Comparison of ENCODE assay signal across 16 cellular contexts in the genomic region with DNA sequence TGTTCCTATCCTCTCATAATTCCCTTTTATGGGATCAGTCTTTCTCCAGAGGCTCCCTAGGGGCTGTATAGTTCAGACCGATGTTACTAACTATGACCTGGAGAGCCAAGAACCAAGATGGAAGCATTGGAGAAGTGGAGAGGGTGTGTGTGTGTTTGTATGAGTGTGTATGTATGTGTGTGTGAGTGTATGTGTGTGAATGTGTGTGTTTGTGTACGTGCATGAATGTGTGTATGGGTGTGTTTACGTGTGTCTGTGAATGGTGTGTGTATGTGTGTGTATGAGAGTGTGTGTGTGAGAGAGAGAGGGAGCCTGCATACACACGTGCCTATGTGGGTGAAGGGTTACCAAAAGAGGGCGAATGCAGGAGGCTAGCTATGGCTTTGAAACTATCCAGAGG. TPM values are rescaled to one million over a fixed set of nuclear protein-coding genes. Genes with fewer than 3 reads are reported as not detected.
DNase-seq lines count a peak whose midpoint lies in the region; ATAC-seq, FAIRE-seq and TF ChIP-seq lines count a peak whose summit lies in the region.
"Had no signal": no experiment of that assay in that cellular context is flagged by ENCODE, and none has a peak within 500 bp of the region (broad histone marks: within the 10 kb centered on the region; RNA-seq: fewer than 3 reads in every experiment).

No MANE protein-coding gene starts in this region.

- POLR2A ChIA-PET in HepG2 (lab: Yijun Ruan, JAX) = no interaction called here

- ATAC-seq in HepG2 = no peak
- ATAC-seq in right lobe of liver = no peak
- ATAC-seq in HG02938 (IDR thresholded peaks at IDR 0.05; ENCODE audit: unreplicated experiment) = no peak

- in situ Hi-C loops in HepG2 (cut with HindIII; ENCODE audit: extremely low pct_ligation_motif_present, low pct_unique_long_range_greater_than_20kb) = no loop called here

- CTCF ChIA-PET in HepG2 (lab: Yijun Ruan, JAX; ENCODE audit: low intra/inter-chr PET ratio, low total read pairs) = no interaction called here

- H2AFZ ChIP-seq in HepG2 (ENCODE audit: low read length) = no peak overlapping the region
- H2AFZ ChIP-seq: GM23248 had no signal

- TF ChIP-seq EP300 in HepG2 (IDR thresholded peaks at IDR 0.05; ENCODE audit: low read depth in 2 of 2, low read length in 2 of 2) = no peak
- no peak for TF ChIP-seq EP300 in HepG2 (CRISPR knock-in tag; IDR thresholded peaks at IDR 0.05; ENCODE audit: borderline replicate concordance)

- intact Hi-C loops in HepG2 (cut with micrococcal nuclease; ENCODE audit: unreplicated experiment) = no loop called here
- intact Hi-C loops in right lobe of liver (cut with DNase I) = no loop called here

- no peaks in the 10 kb centered on the region for H4K20me1 ChIP-seq in HepG2 (ENCODE audit: insufficient read depth, low read length)
- H4K20me1 ChIP-seq: BLaER1 treated with 17β-estradiol and CSF1 and Interleukin-3, amounts not matched to agents 10 nM and 100 nM had no signal

- TF ChIP-seq RAD21 in HepG2 (CRISPR knock-in tag; IDR thresholded peaks at IDR 0.05) = no peak

- TF ChIP-seq CTCF in HepG2 (CRISPR knock-in tag; IDR thresholded peaks at IDR 0.05) = no peak
- TF ChIP-seq CTCF in right lobe of liver (IDR thresholded peaks at IDR 0.05) = no peak

- no peak overlapping the region for H3K9ac ChIP-seq in HepG2 (ENCODE audit: insufficient read depth, low read depth, low read length)
- H3K9ac ChIP-seq: BLaER1 treated with 17β-estradiol and CSF1 and Interleukin-3, amounts not matched to agents 10 nM and 100 nM; GM23248 had no signal

- peaks cover 81% of the 10 kb centered on the region for H3K4me1 ChIP-seq in HepG2 (ENCODE audit: insufficient read depth, low read length)
- no peaks in the 10 kb centered on the region for H3K4me1 ChIP-seq in right lobe of liver

- DNase-seq in HepG2 (ENCODE audit: low spot score) = no peak
- DNase-seq in right lobe of liver = no peak
- no peak for DNase-seq in substantia nigra (lab: John Stamatoyannopoulos, UW)
- DNase-seq in EL = no peak
- no peak for DNase-seq in effector CD4-positive, alpha-beta T cell
- DNase-seq: ACHN; CD4-positive, CD25-positive, alpha-beta regulatory T cell; DMS53; GM23248; H7; KG1 had no signal

- H3K4me3 ChIP-seq in HepG2 (replicated peaks in 1 of 3; ENCODE audit: insufficient read depth in 1 of 3, low read depth in 2 of 3, low read length in 3 of 3) (no peak overlapping the region), right lobe of liver (no peak overlapping the region)
- H3K4me3 ChIP-seq: BLaER1 treated with 17β-estradiol and CSF1 and Interleukin-3, amounts not matched to agents 10 nM and 100 nM; GM23248 had no signal

- BruUV-seq in HepG2 (replicated peaks; lab: Mats Ljungman, UMichigan) = no TSS peak

- no peak for TF ChIP-seq POLR2A in HepG2 (IDR thresholded peaks at IDR 0.05; ENCODE audit: insufficient read depth in 1 of 2, low read depth in 2 of 2, low read length in 2 of 2)
- no peak for TF ChIP-seq POLR2A in right lobe of liver (IDR thresholded peaks at IDR 0.05)

- FAIRE-seq in HepG2 (lab: Jason Lieb, UNC) = peak; percentile 37

- H3K79me2 ChIP-seq in HepG2 (ENCODE audit: insufficient read depth, low read length) = no peaks in the 10 kb centered on the region

- no peak overlapping the region for H3K4me2 ChIP-seq in HepG2 (ENCODE audit: low read depth, low read length)
- H3K4me2 ChIP-seq: BLaER1 treated with 17β-estradiol and CSF1 and Interleukin-3, amounts not matched to agents 10 nM and 100 nM had no signal

- H3K27me3 ChIP-seq in HepG2 (ENCODE audit: control insufficient read depth in 1 of 2, insufficient read depth in 2 of 2, low read length in 2 of 2) (no peaks in the 10 kb centered on the region), right lobe of liver (no peaks in the 10 kb centered on the region)
- H3K27me3 ChIP-seq: BLaER1 treated with 17β-estradiol and CSF1 and Interleukin-3, amounts not matched to agents 10 nM and 100 nM had no signal

- no peaks in the 10 kb centered on the region for H3K9me3 ChIP-seq in HepG2 (ENCODE audit: low read length)
- H3K9me3 ChIP-seq in right lobe of liver = no peaks in the 10 kb centered on the region
- H3K9me3 ChIP-seq: BLaER1 treated with 17β-estradiol and CSF1 and Interleukin-3, amounts not matched to agents 10 nM and 100 nM had no signal

- 96% methylated on average over 5 of the region's 5 CpGs for WGBS in HepG2 (ENCODE audit: low lambda C conversion rate)
- 76% methylated on average over 5 of the region's 5 CpGs for WGBS in right lobe of liver (ENCODE audit: insufficient coverage, low coverage, low lambda C conversion rate, missing lambda C conversion rate)

- H3K27ac ChIP-seq in HepG2 (ENCODE audit: extremely low read length, insufficient read depth, low read length) (no peak overlapping the region), right lobe of liver (no peak overlapping the region), cingulate gyrus (ENCODE audit: low read depth, low read length) (peak overlapping the region; percentile 87), substantia nigra (ENCODE audit: low read depth, low read length, poor library complexity, severe bottlenecking) (peak overlapping the region; percentile 99)
- H3K27ac ChIP-seq: BLaER1 treated with 17β-estradiol and CSF1 and Interleukin-3, amounts not matched to agents 10 nM and 100 nM; GM23248; HL-60 had no signal

- H3K36me3 ChIP-seq in HepG2 (replicated peaks in 1 of 2; ENCODE audit: control insufficient read depth in 1 of 2, insufficient read depth in 2 of 2, low read length in 2 of 2) (no peaks in the 10 kb centered on the region), right lobe of liver (no peaks in the 10 kb centered on the region)
- H3K36me3 ChIP-seq: BLaER1 treated with 17β-estradiol and CSF1 and Interleukin-3, amounts not matched to agents 10 nM and 100 nM had no signal

RNA-seq across cellular contexts. Expression of gene MYBPHL, which starts 4.9 kb away (rescaled TPM):
- total RNA-seq in HepG2 (2016; rRNA removed; fragmentation: Illumina TruSeq; extraction: Trizol) = 3.8 and 5.7 TPM in 2 replicates
- total RNA-seq in HepG2 (2016; cell fraction: cytosol; rRNA removed; fragmentation: Illumina TruSeq; extraction: Trizol; ENCODE audit: low read depth) = 3.1 and 3.6 TPM in 2 replicates
- total RNA-seq in HepG2 (2016; cell fraction: insoluble cytoplasmic fraction; rRNA removed; fragmentation: Illumina TruSeq; extraction: Trizol) = 2.8 and 5.0 TPM in 2 replicates
- total RNA-seq in HepG2 (2016; cell fraction: membrane; rRNA removed; fragmentation: Illumina TruSeq; extraction: Trizol) = 3.2 and 3.4 TPM in 2 replicates
- 2.4 and 2.6 TPM in 2 replicates for total RNA-seq in HepG2 (2016; cell fraction: nucleus; rRNA removed; fragmentation: Illumina TruSeq; extraction: Trizol)
- 3.7 and 6.1 TPM in 2 replicates for polyA plus RNA-seq in HepG2 (2011; rRNA removed)
- polyA plus RNA-seq in HepG2 (2011; cell fraction: cytosol; rRNA removed) = 4.3 and 4.4 TPM in 2 replicates
- 6.0 and 7.0 TPM in 2 replicates for polyA plus RNA-seq in HepG2 (2011; cell fraction: nucleus; rRNA removed)
- polyA plus RNA-seq in HepG2 (2012) = 2.5 and 2.7 TPM in 2 replicates
- polyA plus RNA-seq in HepG2 (2016; cell fraction: cytosol; fragmentation: Illumina TruSeq; extraction: Trizol; ENCODE audit: low read depth) = 2.2 TPM in 2 replicates
- polyA plus RNA-seq in HepG2 (2016; cell fraction: insoluble cytoplasmic fraction; fragmentation: Illumina TruSeq; extraction: Trizol; ENCODE audit: low read depth) = 4.9 and 5.8 TPM in 2 replicates
- polyA plus RNA-seq in HepG2 (2016; cell fraction: membrane; fragmentation: Illumina TruSeq; extraction: Trizol; ENCODE audit: low read depth) = 2.6 and 2.9 TPM in 2 replicates
- polyA plus RNA-seq in HepG2 (2016; cell fraction: nucleus; fragmentation: Illumina TruSeq; extraction: Trizol; ENCODE audit: insufficient read depth, low read depth) = 4.3 and 5.1 TPM in 2 replicates
- polyA minus RNA-seq in HepG2 (2011; rRNA and poly(A)+ RNA removed; ENCODE audit: low replicate concordance) = 0.30 and 3.0 TPM in 2 replicates
- polyA minus RNA-seq in HepG2 (2011; cell fraction: cytosol; rRNA and poly(A)+ RNA removed) = 1.1 and 1.3 TPM in 2 replicates
- polyA minus RNA-seq in HepG2 (2011; cell fraction: nucleus; rRNA and poly(A)+ RNA removed) = 2.3 and 2.9 TPM in 2 replicates
- not detected for total RNA-seq in right lobe of liver
- total RNA-seq: A172; CD4-positive, CD25-positive, alpha-beta regulatory T cell; GM23248; H7 had no signal
- polyA plus RNA-seq: CD4-positive, CD25-positive, alpha-beta regulatory T cell; GM23248 had no signal

RNA-seq across cellular contexts. Expression of gene PSRC1, which starts 18.9 kb away (rescaled TPM):
- 26.5 and 28.6 TPM in 2 replicates for total RNA-seq in HepG2 (2016; rRNA removed; fragmentation: Illumina TruSeq; extraction: Trizol)
- 15.7 and 18.2 TPM in 2 replicates for total RNA-seq in HepG2 (2016; cell fraction: cytosol; rRNA removed; fragmentation: Illumina TruSeq; extraction: Trizol; ENCODE audit: low read depth)
- 23.7 and 27.5 TPM in 2 replicates for total RNA-seq in HepG2 (2016; cell fraction: insoluble cytoplasmic fraction; rRNA removed; fragmentation: Illumina TruSeq; extraction: Trizol)
- 24.4 and 25.4 TPM in 2 replicates for total RNA-seq in HepG2 (2016; cell fraction: membrane; rRNA removed; fragmentation: Illumina TruSeq; extraction: Trizol)
- 23.6 and 27.9 TPM in 2 replicates for total RNA-seq in HepG2 (2016; cell fraction: nucleus; rRNA removed; fragmentation: Illumina TruSeq; extraction: Trizol)
- 23.9 and 30.3 TPM in 2 replicates for polyA plus RNA-seq in HepG2 (2011; rRNA removed)
- 11.8 and 18.1 TPM in 2 replicates for polyA plus RNA-seq in HepG2 (2011; cell fraction: cytosol; rRNA removed)
- polyA plus RNA-seq in HepG2 (2011; cell fraction: nucleus; rRNA removed) = 104 and 135 TPM in 2 replicates
- 12.2 and 19.3 TPM in 2 replicates for polyA plus RNA-seq in HepG2 (2012)
- polyA plus RNA-seq in HepG2 (2016; cell fraction: cytosol; fragmentation: Illumina TruSeq; extraction: Trizol; ENCODE audit: low read depth) = 13.9 and 14.3 TPM in 2 replicates
- polyA plus RNA-seq in HepG2 (2016; cell fraction: insoluble cytoplasmic fraction; fragmentation: Illumina TruSeq; extraction: Trizol; ENCODE audit: low read depth) = 37.5 and 41.0 TPM in 2 replicates
- 24.3 and 27.2 TPM in 2 replicates for polyA plus RNA-seq in HepG2 (2016; cell fraction: membrane; fragmentation: Illumina TruSeq; extraction: Trizol; ENCODE audit: low read depth)
- polyA plus RNA-seq in HepG2 (2016; cell fraction: nucleus; fragmentation: Illumina TruSeq; extraction: Trizol; ENCODE audit: insufficient read depth, low read depth) = 82.1 and 85.7 TPM in 2 replicates
- polyA minus RNA-seq in HepG2 (2011; rRNA and poly(A)+ RNA removed; ENCODE audit: low replicate concordance) = 12.7 and 26.2 TPM in 2 replicates
- 7.7 and 12.2 TPM in 2 replicates for polyA minus RNA-seq in HepG2 (2011; cell fraction: cytosol; rRNA and poly(A)+ RNA removed)
- 12.3 and 21.4 TPM in 2 replicates for polyA minus RNA-seq in HepG2 (2011; cell fraction: nucleus; rRNA and poly(A)+ RNA removed)
- total RNA-seq in right lobe of liver = 1 to 10 TPM in 5 of 6 experiments, under 1 TPM in 1; 0.70 to 3.4 (median 1.5) TPM

RNA-seq across cellular contexts. Expression of gene CELSR2, which starts 52.5 kb away (rescaled TPM):
- 3.1 and 4.0 TPM in 2 replicates for total RNA-seq in HepG2 (2016; rRNA removed; fragmentation: Illumina TruSeq; extraction: Trizol)
- total RNA-seq in HepG2 (2016; cell fraction: cytosol; rRNA removed; fragmentation: Illumina TruSeq; extraction: Trizol; ENCODE audit: low read depth) = 1.9 and 2.7 TPM in 2 replicates
- total RNA-seq in HepG2 (2016; cell fraction: insoluble cytoplasmic fraction; rRNA removed; fragmentation: Illumina TruSeq; extraction: Trizol) = 2.4 and 4.3 TPM in 2 replicates
- total RNA-seq in HepG2 (2016; cell fraction: membrane; rRNA removed; fragmentation: Illumina TruSeq; extraction: Trizol) = 1.9 and 2.3 TPM in 2 replicates
- 7.6 and 9.5 TPM in 2 replicates for total RNA-seq in HepG2 (2016; cell fraction: nucleus; rRNA removed; fragmentation: Illumina TruSeq; extraction: Trizol)
- polyA plus RNA-seq in HepG2 (2011; rRNA removed) = 6.6 and 7.8 TPM in 2 replicates
- 3.6 and 4.4 TPM in 2 replicates for polyA plus RNA-seq in HepG2 (2011; cell fraction: cytosol; rRNA removed)
- polyA plus RNA-seq in HepG2 (2011; cell fraction: nucleus; rRNA removed) = 23.5 and 27.3 TPM in 2 replicates
- 5.9 and 7.3 TPM in 2 replicates for polyA plus RNA-seq in HepG2 (2012)
- polyA plus RNA-seq in HepG2 (2016; cell fraction: cytosol; fragmentation: Illumina TruSeq; extraction: Trizol; ENCODE audit: low read depth) = 0.35 and 0.41 TPM in 2 replicates
- polyA plus RNA-seq in HepG2 (2016; cell fraction: insoluble cytoplasmic fraction; fragmentation: Illumina TruSeq; extraction: Trizol; ENCODE audit: low read depth) = 2.4 and 3.9 TPM in 2 replicates
- polyA plus RNA-seq in HepG2 (2016; cell fraction: membrane; fragmentation: Illumina TruSeq; extraction: Trizol; ENCODE audit: low read depth) = 0.68 TPM in 2 replicates
- 18.1 and 20.4 TPM in 2 replicates for polyA plus RNA-seq in HepG2 (2016; cell fraction: nucleus; fragmentation: Illumina TruSeq; extraction: Trizol; ENCODE audit: insufficient read depth, low read depth)
- polyA minus RNA-seq in HepG2 (2011; rRNA and poly(A)+ RNA removed; ENCODE audit: low replicate concordance) = 25.8 and 30.0 TPM in 2 replicates
- 7.9 and 9.1 TPM in 2 replicates for polyA minus RNA-seq in HepG2 (2011; cell fraction: cytosol; rRNA and poly(A)+ RNA removed)
- 13.4 and 15.3 TPM in 2 replicates for polyA minus RNA-seq in HepG2 (2011; cell fraction: nucleus; rRNA and poly(A)+ RNA removed)
- total RNA-seq in right lobe of liver = 1 to 10 TPM; 1.3 to 3.3 (median 3.0) TPM

Comparison
In these comparisons a context has a peak if more than half of its experiments do, and no peak if none do; other contexts are left out.
1. H3K27ac ChIP-seq: peak in cingulate gyrus (single experiment) and substantia nigra (single experiment); none in HepG2 (single experiment) and right lobe of liver (0 of 3).